29 cellular contexts compared by ENCODE assay signal in genomic region chr1:152516082-152516481, GRCh38. TPM values are rescaled to one million over a fixed set of nuclear protein-coding genes. Genes with fewer than 3 reads are reported as not detected.
"Had no signal": no experiment of that assay in that cellular context is flagged by ENCODE, and none has a peak within 500 bp of the region (broad histone marks: within the 10 kb centered on the region; RNA-seq: fewer than 3 reads in every experiment).

No MANE protein-coding gene starts in this region.

- H3K9me3 ChIP-seq: MG63 had no signal

- ATAC-seq: activated CD8-positive, alpha-beta memory T cell treated with anti-CD3 and anti-CD28 coated beads, Interleukin-2, amount 10 ng/mL, durations not matched to agents 7 days and 5 days; activated naive CD8-positive, alpha-beta T cell treated with anti-CD3 and anti-CD28 coated beads, Interleukin-2, amount 50 U/mL, for 24 hours; Right ventricle myocardium inferior had no signal

- H3K9me3 Mint-ChIP-seq: activated CD4-positive, alpha-beta memory T cell treated with anti-CD3 and anti-CD28 coated beads, Interleukin-2, amount 10 ng/mL, durations not matched to agents 7 days and 5 days; activated naive CD4-positive, alpha-beta T cell treated with anti-CD3 and anti-CD28 coated beads, Interleukin-2, amount 10 ng/mL, durations not matched to agents 7 days and 5 days; activated naive CD8-positive, alpha-beta T cell treated with anti-CD3 and anti-CD28 coated beads, Interleukin-2, amount 50 U/mL, for 24 hours had no signal

- DNase-seq: activated CD4-positive, alpha-beta memory T cell treated with anti-CD3 and anti-CD28 coated beads, Interleukin-2, amount 10 ng/mL, durations not matched to agents 7 days and 5 days; activated CD4-positive, alpha-beta T cell treated with anti-CD3 and anti-CD28 coated beads for 1 hour; activated CD4-positive, CD25-positive, alpha-beta regulatory T cell; activated CD8-positive, alpha-beta memory T cell treated with anti-CD3 and anti-CD28 coated beads for 24 hours; activated CD8-positive, alpha-beta memory T cell treated with anti-CD3 and anti-CD28 coated beads, Interleukin-2, amount 10 ng/mL, durations not matched to agents 7 days and 5 days; activated CD8-positive, alpha-beta memory T cell treated with anti-CD3 and anti-CD28 coated beads, Interleukin-2, amount 50 U/mL, for 48 hours; activated effector memory CD4-positive, alpha-beta T cell treated with Interleukin-2 at 50 U/mL for 16 hours; activated naive CD4-positive, alpha-beta T cell treated with anti-CD3 and anti-CD28 coated beads, Interleukin-2, amount 10 ng/mL, durations not matched to agents 7 days and 5 days; activated naive CD8-positive, alpha-beta T cell treated with anti-CD3 and anti-CD28 coated beads, Interleukin-2, amount 50 U/mL, for 24 hours; central memory CD4-positive, alpha-beta T cell; Karpas-422; NCI-H1048; NCI-H1436; NCI-H1694; NCI-H1930; NCI-H2081 treated with DMSO at 0.1 percent for 48 hours; NCI-H226; NCI-H446 treated with DMSO at 0.1 percent for 48 hours; NCI-H524; SW 1271; T-helper 1 cell; T1000; WERI-Rb-1 had no signal

- H3K36me3 Mint-ChIP-seq: activated CD8-positive, alpha-beta memory T cell treated with anti-CD3 and anti-CD28 coated beads, Interleukin-2, amount 10 ng/mL, durations not matched to agents 7 days and 5 days; activated naive CD4-positive, alpha-beta T cell treated with anti-CD3 and anti-CD28 coated beads, Interleukin-2, amount 10 ng/mL, durations not matched to agents 7 days and 5 days; activated naive CD8-positive, alpha-beta T cell had no signal

- H3K36me3 ChIP-seq: brain microvascular endothelial cell, MG63, WERI-Rb-1 had no signal

- H3K4me1 Mint-ChIP-seq: activated CD4-positive, alpha-beta memory T cell treated with anti-CD3 and anti-CD28 coated beads, Interleukin-2, amount 10 ng/mL, durations not matched to agents 7 days and 5 days; activated CD8-positive, alpha-beta memory T cell treated with anti-CD3 and anti-CD28 coated beads, Interleukin-2, amount 10 ng/mL, durations not matched to agents 7 days and 5 days; activated naive CD4-positive, alpha-beta T cell treated with anti-CD3 and anti-CD28 coated beads, Interleukin-2, amount 10 ng/mL, durations not matched to agents 7 days and 5 days had no signal

- H3K4me3 Mint-ChIP-seq: activated CD4-positive, alpha-beta memory T cell treated with anti-CD3 and anti-CD28 coated beads, Interleukin-2, amount 10 ng/mL, durations not matched to agents 7 days and 5 days; activated CD8-positive, alpha-beta memory T cell treated with anti-CD3 and anti-CD28 coated beads, Interleukin-2, amount 10 ng/mL, durations not matched to agents 7 days and 5 days; activated naive CD4-positive, alpha-beta T cell treated with anti-CD3 and anti-CD28 coated beads, Interleukin-2, amount 10 ng/mL, durations not matched to agents 7 days and 5 days; activated naive CD8-positive, alpha-beta T cell treated with anti-CD3 and anti-CD28 coated beads, Interleukin-2, amount 50 U/mL, for 24 hours had no signal

- H3K27ac ChIP-seq: brain microvascular endothelial cell, WERI-Rb-1 had no signal

- H3K27ac Mint-ChIP-seq: activated CD4-positive, alpha-beta memory T cell treated with anti-CD3 and anti-CD28 coated beads, Interleukin-2, amount 10 ng/mL, durations not matched to agents 7 days and 5 days; activated CD8-positive, alpha-beta memory T cell treated with anti-CD3 and anti-CD28 coated beads, Interleukin-2, amount 10 ng/mL, durations not matched to agents 7 days and 5 days; activated naive CD4-positive, alpha-beta T cell treated with anti-CD3 and anti-CD28 coated beads, Interleukin-2, amount 10 ng/mL, durations not matched to agents 7 days and 5 days; activated naive CD8-positive, alpha-beta T cell; activated naive CD8-positive, alpha-beta T cell treated with anti-CD3 and anti-CD28 coated beads, Interleukin-2, amount 50 U/mL, for 24 hours had no signal

RNA-seq across cellular contexts. Expression of gene CRCT1, which starts 1.8 kb away (rescaled TPM):
- total RNA-seq: activated CD4-positive, alpha-beta memory T cell treated with anti-CD3 and anti-CD28 coated beads, Interleukin-2, amount 10 ng/mL, durations not matched to agents 7 days and 5 days; activated CD8-positive, alpha-beta memory T cell treated with anti-CD3 and anti-CD28 coated beads, Interleukin-2, amount 10 ng/mL, durations not matched to agents 7 days and 5 days; Right ventricle myocardium inferior; RPMI7951; T-helper 2 cell treated with Interferon-gamma antibody and Interleukin-4, amounts not matched to agents 100 ng/mL and 5 ng/mL, for 36 hours had no signal

RNA-seq across cellular contexts. Expression of gene LCE5A, which starts 5.5 kb away (rescaled TPM):
- total RNA-seq: activated CD4-positive, alpha-beta memory T cell treated with anti-CD3 and anti-CD28 coated beads, Interleukin-2, amount 10 ng/mL, durations not matched to agents 7 days and 5 days; activated CD8-positive, alpha-beta memory T cell treated with anti-CD3 and anti-CD28 coated beads, Interleukin-2, amount 10 ng/mL, durations not matched to agents 7 days and 5 days; Right ventricle myocardium inferior; RPMI7951; T-helper 2 cell treated with Interferon-gamma antibody and Interleukin-4, amounts not matched to agents 100 ng/mL and 5 ng/mL, for 36 hours had no signal

RNA-seq across cellular contexts. Expression of gene LCE3E, which starts 50.5 kb away (rescaled TPM):
- total RNA-seq: activated CD4-positive, alpha-beta memory T cell treated with anti-CD3 and anti-CD28 coated beads, Interleukin-2, amount 10 ng/mL, durations not matched to agents 7 days and 5 days; activated CD8-positive, alpha-beta memory T cell treated with anti-CD3 and anti-CD28 coated beads, Interleukin-2, amount 10 ng/mL, durations not matched to agents 7 days and 5 days; Right ventricle myocardium inferior; RPMI7951; T-helper 2 cell treated with Interferon-gamma antibody and Interleukin-4, amounts not matched to agents 100 ng/mL and 5 ng/mL, for 36 hours had no signal
